ENCODE assay signal across 20 cellular contexts in genomic region chr18:210075-210474, GRCh38.
"Had no signal": no experiment of that assay in that cellular context is flagged by ENCODE, and none has a peak within 500 bp of the region (broad histone marks: within the 10 kb centered on the region; RNA-seq: fewer than 3 reads in every experiment).

No MANE protein-coding gene starts in this region.

- H3K4me3 Mint-ChIP-seq: activated B cell treated with CpG ODN at 0.5 μM for 24 hours; activated CD4-positive, alpha-beta T cell treated with anti-CD3 and anti-CD28 coated beads for 36 hours; activated CD8-positive, alpha-beta memory T cell treated with anti-CD3 and anti-CD28 coated beads, Interleukin-2, amount 10 ng/mL, durations not matched to agents 7 days and 5 days; naive B cell had no signal

- H3K9me3 Mint-ChIP-seq: activated B cell treated with CpG ODN at 0.5 μM for 24 hours; activated T-helper 2 cell treated with anti-CD3 and anti-CD28 coated beads, Interferon-gamma antibody, Interleukin-2, Interleukin-4, amounts not matched to agents 10 μg/mL and 5 μg/mL and 100 μg/mL, durations not matched to agents 14 hours and 24 hours and 36 hours; naive B cell had no signal

- H3K4me3 ChIP-seq: lung, prostate gland, upper lobe of left lung had no signal

- DNase-seq: activated B cell treated with CpG ODN at 0.5 μM for 24 hours; activated CD4-positive, alpha-beta T cell treated with anti-CD3 and anti-CD28 coated beads for 36 hours; activated CD4-positive, alpha-beta T cell treated with anti-CD3 and anti-CD28 coated beads, Interleukin-2, amount 50 U/mL, for 4 hours; activated CD8-positive, alpha-beta memory T cell treated with anti-CD3 and anti-CD28 coated beads, Interleukin-2, amount 10 ng/mL, durations not matched to agents 7 days and 5 days; activated naive CD4-positive, alpha-beta T cell; caudate nucleus; dermis blood vessel endothelial cell; effector CD8-positive, alpha-beta T cell; erythroblast; foreskin fibroblast; kidney; naive B cell; stimulated activated CD4-positive, alpha-beta T cell treated with anti-CD3 and anti-CD28 coated beads, Interleukin-4, amount 100 ng/mL, for 24 hours; stimulated activated naive CD4-positive, alpha-beta T cell treated with Interleukin-2 at 50 U/mL for 16 hours; T-helper 1 cell; T-helper 9 cell; upper lobe of left lung had no signal

- H3K27ac Mint-ChIP-seq: activated T-helper 2 cell treated with anti-CD3 and anti-CD28 coated beads, Interferon-gamma antibody, Interleukin-2, Interleukin-4, amounts not matched to agents 10 μg/mL and 5 μg/mL and 100 μg/mL, durations not matched to agents 14 hours and 24 hours and 36 hours had no signal

- H3K27ac ChIP-seq: prostate gland, upper lobe of left lung had no signal

- H3K4me1 ChIP-seq: prostate gland, upper lobe of left lung had no signal

- ATAC-seq: activated CD4-positive, alpha-beta T cell treated with anti-CD3 and anti-CD28 coated beads for 36 hours; activated CD8-positive, alpha-beta memory T cell treated with anti-CD3 and anti-CD28 coated beads, Interleukin-2, amount 10 ng/mL, durations not matched to agents 7 days and 5 days had no signal

- H3K4me1 Mint-ChIP-seq: activated B cell treated with CpG ODN at 0.5 μM for 24 hours; activated CD4-positive, alpha-beta T cell treated with anti-CD3 and anti-CD28 coated beads for 36 hours; naive B cell had no signal

- H3K27me3 Mint-ChIP-seq: activated B cell treated with CpG ODN at 0.5 μM for 24 hours; activated CD4-positive, alpha-beta T cell treated with anti-CD3 and anti-CD28 coated beads for 36 hours; activated CD8-positive, alpha-beta memory T cell treated with anti-CD3 and anti-CD28 coated beads, Interleukin-2, amount 10 ng/mL, durations not matched to agents 7 days and 5 days; naive B cell had no signal

- H3K9me3 ChIP-seq: prostate gland, upper lobe of left lung had no signal

- H3K27me3 ChIP-seq: upper lobe of left lung had no signal
